In genomic region chrX:77565278-77565677, GRCh38 we compare ENCODE assay signal across 21 cellular contexts.
"Had no signal": no experiment of that assay in that cellular context is flagged by ENCODE, and none has a peak within 500 bp of the region (broad histone marks: within the 10 kb centered on the region; RNA-seq: fewer than 3 reads in every experiment).

No MANE protein-coding gene starts in this region.

- H3K27ac ChIP-seq: HL-60, KMS-11, SJSA1, SK-N-MC had no signal

- FAIRE-seq: HTR-8/SVneo, RCC 7860 had no signal

- H3K36me3 ChIP-seq: SJSA1 had no signal

- H3K9me3 ChIP-seq: SJSA1 had no signal

- H3K27me3 ChIP-seq: SJSA1 had no signal

- DNase-seq: Kasumi-1, MV-4-11, NCI-H1048, NCI-H1105, NCI-H1417, NCI-H1436 treated with DMSO at 0.1 percent for 48 hours, NCI-H1694, NCI-H187 treated with DMSO at 0.1 percent for 48 hours, NCI-H2029 treated with DMSO at 0.1 percent for 48 hours, NCI-H2227 treated with DMSO at 0.1 percent for 48 hours, NCI-H524 treated with DMSO at 0.1 percent for 48 hours, NCI-H774, Right ventricle myocardium superior, RPMI8226, SIG-M5 had no signal

- H3K4me1 ChIP-seq: SJSA1 had no signal

- H3K4me3 ChIP-seq: SJSA1, SK-N-MC had no signal
